ENCODE assay signal across 8 cellular contexts in the genomic region with DNA sequence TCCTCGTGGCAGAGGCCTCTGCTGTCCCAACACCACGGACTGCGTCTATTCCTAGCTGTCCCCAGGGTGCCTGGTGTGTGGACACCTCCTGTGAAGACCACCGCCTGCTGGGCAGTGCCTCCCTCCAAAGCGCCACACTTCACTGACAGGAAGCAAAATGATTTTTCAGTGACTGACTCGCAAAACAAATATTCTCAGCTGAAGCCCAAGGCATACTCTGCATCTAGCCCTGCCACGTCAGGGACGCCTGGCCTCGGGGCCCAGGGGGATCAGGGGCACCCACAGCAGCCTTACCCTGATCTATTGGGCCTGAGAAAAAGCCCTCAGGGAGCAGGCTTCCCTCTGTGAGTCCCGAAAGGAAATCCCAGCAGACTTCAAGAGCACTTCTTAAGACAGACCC. TPM values are rescaled to one million over a fixed set of nuclear protein-coding genes. Genes with fewer than 3 reads are reported as not detected.
DNase-seq lines count a peak whose midpoint lies in the region; ATAC-seq and TF ChIP-seq lines count a peak whose summit lies in the region.
"Had no signal": no experiment of that assay in that cellular context is flagged by ENCODE, and none has a peak within 500 bp of the region (broad histone marks: within the 10 kb centered on the region; RNA-seq: fewer than 3 reads in every experiment).

No MANE protein-coding gene starts in this region.

- intact Hi-C loops in spleen (cut with DNase I; ENCODE audit: low total_unique reads): no loop called here

- H3K4me3 ChIP-seq in GM23338: peak overlapping the region; percentile 91
- peak overlapping the region; percentile 97 for H3K4me3 ChIP-seq in SJSA1
- H3K4me3 ChIP-seq in spleen: peak overlapping the region in 6 of 8 donors; percentile 50 to 85 (median 69)

- ATAC-seq in GM23338: no peak
- ATAC-seq in GM18873 (IDR thresholded peaks at IDR 0.05; ENCODE audit: low FRiP score, unreplicated experiment): no peak
- no peak for ATAC-seq in esophagus mucosa

- H3K4me1 ChIP-seq in GM23338 (ENCODE audit: insufficient read depth) (peaks cover 8% of the 10 kb centered on the region; the same call in 1 of the 2 replicates), SJSA1 (replicated peaks) (peaks cover 14% of the 10 kb centered on the region), spleen (peaks cover 24 to 85% (median 57%) of the 10 kb centered on the region in 6 donors)

- H3K9me3 ChIP-seq in SJSA1 (replicated peaks): 0 out of 2 replicates have a peak, but pooled peaks cover 2% of the 10 kb centered on the region
- no peaks in the 10 kb centered on the region for H3K9me3 ChIP-seq in spleen
- H3K9me3 ChIP-seq: ascending aorta had no signal

- H3K4me3 Mint-ChIP-seq in GM23338: peak overlapping the region; percentile 82

- H4K20me1 ChIP-seq in GM23338 (replicated peaks; ENCODE audit: insufficient read depth): peaks cover 52% of the 10 kb centered on the region

- no peaks in the 10 kb centered on the region for H3F3A ChIP-seq in GM23338 (replicated peaks; ENCODE audit: low read depth)

- no peak overlapping the region for H2AFZ ChIP-seq in GM23338

- H3K27me3 ChIP-seq in GM23338 (ENCODE audit: insufficient read depth): 0 out of 2 replicates have a peak, but pooled peaks cover 4% of the 10 kb centered on the region
- no peaks in the 10 kb centered on the region for H3K27me3 ChIP-seq in SJSA1 (replicated peaks)
- H3K27me3 ChIP-seq in spleen (replicated peaks in 1 of 7): no peaks in the 10 kb centered on the region
- H3K27me3 ChIP-seq: ascending aorta had no signal

- peaks cover 66% of the 10 kb centered on the region for H3K36me3 Mint-ChIP-seq in GM23338 (ENCODE audit: low read depth)

- H3K9me2 ChIP-seq in GM23338 (ENCODE audit: insufficient read depth): no peaks in the 10 kb centered on the region

- WGBS in spleen, 5 donors: 56 to 80% (median 66%) methylated on average over 10 of the region's 10 CpGs

- H3K36me3 ChIP-seq in GM23338 (ENCODE audit: insufficient read depth) (peaks cover 12% of the 10 kb centered on the region), SJSA1 (peaks cover 59% of the 10 kb centered on the region), spleen (peaks cover 0 to 52% (median 31%) of the 10 kb centered on the region in 6 donors)

- H3K9me3 Mint-ChIP-seq in GM23338: peaks cover 21% of the 10 kb centered on the region

- TF ChIP-seq POLR2A in spleen (IDR thresholded peaks at IDR 0.05): no peak

- no peak overlapping the region for H3K27ac Mint-ChIP-seq in GM23338

- peaks cover 29% of the 10 kb centered on the region for H3K4me1 Mint-ChIP-seq in GM23338

- TF ChIP-seq CTCF in GM23338 (conservative IDR thresholded peaks at IDR 0.05; ENCODE audit: low read depth in 2 of 2) (no peak), spleen (IDR thresholded peaks at IDR 0.05 in 8 of 11, conservative IDR thresholded peaks at IDR 0.05 in 3 of 11) (no peak)

- H3K79me2 ChIP-seq in GM23338 (replicated peaks; ENCODE audit: insufficient read depth): peaks cover 65% of the 10 kb centered on the region

- H3K27ac ChIP-seq in GM23338 (ENCODE audit: low read depth) (no peak overlapping the region), SJSA1 (peak overlapping the region; percentile 28; the same call in 1 of the 2 replicates), spleen (peak overlapping the region in 3 of 8 donors; percentile 91 to 92 (median 92))
- H3K27ac ChIP-seq: ascending aorta had no signal

- H3K27me3 Mint-ChIP-seq in GM23338 (ENCODE audit: insufficient read depth, low read depth, poor library complexity): peaks cover 19% of the 10 kb centered on the region

- no peak for DNase-seq in GM23338 (ENCODE audit: low spot score)
- peak in 1 of 2 experiments; percentile 29 for DNase-seq in SJSA1 (ENCODE audit: low read depth in 1 of 2, low spot score in 2 of 2)
- DNase-seq in fibroblast of peridontal ligament (ENCODE audit: extremely low read depth): peak; percentile 28
- no peak for DNase-seq in spleen
- DNase-seq in NCI-H1105 treated with DMSO at 0.1 percent for 48 hours (lab: John Stamatoyannopoulos, UW): no peak

- H3K4me2 ChIP-seq in GM23338: peak overlapping the region; percentile 92

TF ChIP-seq in GM23338, 12 proteins besides CTCF, POLR2A, EP300 and RAD21 (continues in another document):
- TF ChIP-seq NANOG (IDR thresholded peaks at IDR 0.05; ENCODE audit: borderline replicate concordance) (no peak), CREB1 (CRISPR knock-in tag; IDR thresholded peaks at IDR 0.05; ENCODE audit: low read depth) (no peak), ZNF462 (CRISPR knock-in tag; IDR thresholded peaks at IDR 0.05) (no peak), EZH2 (IDR thresholded peaks at IDR 0.05; ENCODE audit: low read depth, unreplicated experiment) (no peak), ZNF331 (CRISPR knock-in tag; IDR thresholded peaks at IDR 0.05; ENCODE audit: low read depth) (no peak)

RNA-seq across cellular contexts. Expression of gene BRD1, which starts 2.2 kb away (rescaled TPM):
- total RNA-seq in GM23338 (2014; rRNA removed; shearing (Covaris generic)): 33.8 and 36.1 TPM in 2 replicates
- polyA plus RNA-seq in GM23338 (2016; fragmentation: Nextera tagmentation; extraction: Ambion mirVana) (12.3 and 13.1 TPM in 2 replicates), spleen (10 to 100 TPM; 14.2 to 23.1 (median 17.6) TPM)
- 25.1 and 28.2 TPM in 2 replicates for total RNA-seq in SJSA1 (2014; rRNA removed; shearing (Covaris generic))
- total RNA-seq in spleen (10 to 100 TPM; 35.3 to 59.6 (median 46.9) TPM), esophagus mucosa (23.8 TPM)

RNA-seq across cellular contexts. Expression of gene ZBED4, which starts 28.2 kb away (rescaled TPM):
- total RNA-seq in GM23338 (2014; rRNA removed; shearing (Covaris generic)): 28.0 and 31.9 TPM in 2 replicates
- polyA plus RNA-seq in GM23338 (2016; fragmentation: Nextera tagmentation; extraction: Ambion mirVana) (8.5 and 9.0 TPM in 2 replicates), spleen (1 to 10 TPM; 2.9 to 5.3 (median 3.5) TPM)
- 9.8 and 11.7 TPM in 2 replicates for total RNA-seq in SJSA1 (2014; rRNA removed; shearing (Covaris generic))
- total RNA-seq in spleen (10 to 100 TPM; 10.1 to 23.2 (median 16.1) TPM), esophagus mucosa (9.0 TPM)
